ENCODE assay signal across 1 cellular context in the genomic region with DNA sequence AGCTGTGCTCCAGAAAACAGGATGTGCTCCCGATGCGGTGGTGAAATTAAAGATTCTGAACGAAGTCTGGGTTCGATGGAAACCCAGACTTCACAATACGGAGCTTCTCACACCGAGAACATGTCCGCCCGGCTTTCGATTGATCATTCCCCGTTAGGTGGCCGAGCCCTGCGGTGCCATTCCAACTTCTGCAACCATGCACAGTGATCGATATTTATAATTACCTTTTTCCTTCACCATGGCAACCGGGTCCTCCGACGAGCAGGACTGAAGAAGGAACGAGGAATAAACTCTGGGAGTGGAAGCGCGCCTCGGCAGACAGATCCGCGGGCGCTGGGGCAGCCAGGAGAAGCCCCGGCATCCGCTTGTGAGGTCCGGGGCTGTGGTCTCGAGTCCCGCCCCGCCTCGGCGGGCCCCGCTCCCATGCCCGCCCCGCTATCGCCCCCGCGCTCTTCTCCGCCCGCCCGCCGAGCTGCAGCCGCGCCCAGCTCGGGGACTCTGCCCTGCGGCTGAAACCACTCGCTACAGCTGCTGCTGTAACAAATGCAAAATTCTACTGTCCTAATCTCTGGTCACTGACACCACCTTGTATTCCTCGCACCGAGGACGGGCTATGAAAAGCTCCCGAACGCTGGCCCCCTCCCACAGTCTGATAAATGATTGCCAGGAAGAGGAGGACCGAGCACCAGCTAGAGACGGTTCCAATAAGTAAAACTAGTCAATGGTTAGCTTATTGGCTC.
A peak's percentile ranks its signal among the peaks of the same experiment; 100 is the strongest.
TF ChIP-seq lines count a peak whose summit lies in the region.

No MANE protein-coding gene starts in this region.

TF ChIP-seq in HepG2, 621 proteins besides CTCF, POLR2A, EP300 and RAD21 (continued from another document and continues in another):
- TF ChIP-seq NPAS2 (CRISPR knock-in tag; IDR thresholded peaks at IDR 0.05; ENCODE audit: borderline replicate concordance) (no peak), ZNF24 (IDR thresholded peaks at IDR 0.05) (no peak), ZBTB3 (CRISPR knock-in tag; IDR thresholded peaks at IDR 0.05; ENCODE audit: borderline replicate concordance, low read depth) (no peak), RARA (CRISPR knock-in tag; IDR thresholded peaks at IDR 0.05) (no peak), ZFY (CRISPR knock-in tag; IDR thresholded peaks at IDR 0.05) (no peak), ZNF644 (CRISPR knock-in tag; IDR thresholded peaks at IDR 0.05; ENCODE audit: low read depth) (no peak), ZNF121 (CRISPR knock-in tag; IDR thresholded peaks at IDR 0.05) (0 out of 2 replicates have a peak, but pooled peaks have one; percentile 39), ZNF678 (CRISPR knock-in tag; IDR thresholded peaks at IDR 0.05) (no peak), ZNF329 (CRISPR knock-in tag; IDR thresholded peaks at IDR 0.05; ENCODE audit: low read depth) (no peak), ZNF883 (CRISPR knock-in tag; IDR thresholded peaks at IDR 0.05; ENCODE audit: not compliant biosample characterization) (no peak), ZFP36L1 (CRISPR knock-in tag; IDR thresholded peaks at IDR 0.05) (no peak), JDP2 (CRISPR knock-in tag; IDR thresholded peaks at IDR 0.05; ENCODE audit: borderline replicate concordance) (no peak), KDM1A (CRISPR knock-in tag; IDR thresholded peaks at IDR 0.05) (no peak), SRF (IDR thresholded peaks at IDR 0.05; ENCODE audit: low read depth, low read length) (no peak), RFXAP (CRISPR knock-in tag; IDR thresholded peaks at IDR 0.05; ENCODE audit: borderline replicate concordance) (no peak), BORCS8-MEF2B (CRISPR knock-in tag; IDR thresholded peaks at IDR 0.05) (0 out of 2 replicates have a peak, but pooled peaks have one; percentile 34), ATF7 (IDR thresholded peaks at IDR 0.05) (no peak), ATF7 (CRISPR knock-in tag; IDR thresholded peaks at IDR 0.05) (no peak), ZNF230 (CRISPR knock-in tag; IDR thresholded peaks at IDR 0.05) (0 out of 2 replicates have a peak, but pooled peaks have one; percentile 30), FOSL1 (CRISPR knock-in tag; IDR thresholded peaks at IDR 0.05; ENCODE audit: borderline replicate concordance) (no peak), ZBTB20 (CRISPR knock-in tag; IDR thresholded peaks at IDR 0.05; ENCODE audit: borderline replicate concordance, low read depth) (no peak), MAF1 (CRISPR knock-in tag; IDR thresholded peaks at IDR 0.05; ENCODE audit: borderline replicate concordance) (no peak), FOSL2 (CRISPR knock-in tag; IDR thresholded peaks at IDR 0.05) (no peak), TOPORS (CRISPR knock-in tag; IDR thresholded peaks at IDR 0.05) (no peak), PLRG1 (conservative IDR thresholded peaks at IDR 0.05) (no peak), U2AF1 (optimal IDR thresholded peaks at IDR 0.05; ENCODE audit: low read depth, low read length) (no peak), AKAP8 (CRISPR knock-in tag; IDR thresholded peaks at IDR 0.05) (no peak), SNRNP70 (IDR thresholded peaks at IDR 0.05; ENCODE audit: low read depth, low read length) (no peak), ZSCAN21 (CRISPR knock-in tag; IDR thresholded peaks at IDR 0.05; ENCODE audit: borderline replicate concordance) (no peak), ZMYM3 (CRISPR knock-in tag; IDR thresholded peaks at IDR 0.05) (no peak), SMC3 (IDR thresholded peaks at IDR 0.05; ENCODE audit: low read length) (no peak)
- TF ChIP-seq, protein P1, sequence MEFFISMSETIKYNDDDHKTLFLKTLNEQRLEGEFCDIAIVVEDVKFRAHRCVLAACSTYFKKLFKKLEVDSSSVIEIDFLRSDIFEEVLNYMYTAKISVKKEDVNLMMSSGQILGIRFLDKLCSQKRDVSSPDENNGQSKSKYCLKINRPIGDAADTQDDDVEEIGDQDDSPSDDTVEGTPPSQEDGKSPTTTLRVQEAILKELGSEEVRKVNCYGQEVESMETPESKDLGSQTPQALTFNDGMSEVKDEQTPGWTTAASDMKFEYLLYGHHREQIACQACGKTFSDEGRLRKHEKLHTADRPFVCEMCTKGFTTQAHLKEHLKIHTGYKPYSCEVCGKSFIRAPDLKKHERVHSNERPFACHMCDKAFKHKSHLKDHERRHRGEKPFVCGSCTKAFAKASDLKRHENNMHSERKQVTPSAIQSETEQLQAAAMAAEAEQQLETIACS (CRISPR knock-in tag; IDR thresholded peaks at IDR 0.05): no peak
- TF ChIP-seq, protein P2, sequence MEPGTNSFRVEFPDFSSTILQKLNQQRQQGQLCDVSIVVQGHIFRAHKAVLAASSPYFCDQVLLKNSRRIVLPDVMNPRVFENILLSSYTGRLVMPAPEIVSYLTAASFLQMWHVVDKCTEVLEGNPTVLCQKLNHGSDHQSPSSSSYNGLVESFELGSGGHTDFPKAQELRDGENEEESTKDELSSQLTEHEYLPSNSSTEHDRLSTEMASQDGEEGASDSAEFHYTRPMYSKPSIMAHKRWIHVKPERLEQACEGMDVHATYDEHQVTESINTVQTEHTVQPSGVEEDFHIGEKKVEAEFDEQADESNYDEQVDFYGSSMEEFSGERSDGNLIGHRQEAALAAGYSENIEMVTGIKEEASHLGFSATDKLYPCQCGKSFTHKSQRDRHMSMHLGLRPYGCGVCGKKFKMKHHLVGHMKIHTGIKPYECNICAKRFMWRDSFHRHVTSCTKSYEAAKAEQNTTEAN (CRISPR knock-in tag; conservative IDR thresholded peaks at IDR 0.05): no peak
- TF ChIP-seq, protein P3, sequence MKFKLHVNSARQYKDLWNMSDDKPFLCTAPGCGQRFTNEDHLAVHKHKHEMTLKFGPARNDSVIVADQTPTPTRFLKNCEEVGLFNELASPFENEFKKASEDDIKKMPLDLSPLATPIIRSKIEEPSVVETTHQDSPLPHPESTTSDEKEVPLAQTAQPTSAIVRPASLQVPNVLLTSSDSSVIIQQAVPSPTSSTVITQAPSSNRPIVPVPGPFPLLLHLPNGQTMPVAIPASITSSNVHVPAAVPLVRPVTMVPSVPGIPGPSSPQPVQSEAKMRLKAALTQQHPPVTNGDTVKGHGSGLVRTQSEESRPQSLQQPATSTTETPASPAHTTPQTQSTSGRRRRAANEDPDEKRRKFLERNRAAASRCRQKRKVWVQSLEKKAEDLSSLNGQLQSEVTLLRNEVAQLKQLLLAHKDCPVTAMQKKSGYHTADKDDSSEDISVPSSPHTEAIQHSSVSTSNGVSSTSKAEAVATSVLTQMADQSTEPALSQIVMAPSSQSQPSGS (CRISPR knock-in tag; IDR thresholded peaks at IDR 0.05): no peak
- TF ChIP-seq, protein P4, sequence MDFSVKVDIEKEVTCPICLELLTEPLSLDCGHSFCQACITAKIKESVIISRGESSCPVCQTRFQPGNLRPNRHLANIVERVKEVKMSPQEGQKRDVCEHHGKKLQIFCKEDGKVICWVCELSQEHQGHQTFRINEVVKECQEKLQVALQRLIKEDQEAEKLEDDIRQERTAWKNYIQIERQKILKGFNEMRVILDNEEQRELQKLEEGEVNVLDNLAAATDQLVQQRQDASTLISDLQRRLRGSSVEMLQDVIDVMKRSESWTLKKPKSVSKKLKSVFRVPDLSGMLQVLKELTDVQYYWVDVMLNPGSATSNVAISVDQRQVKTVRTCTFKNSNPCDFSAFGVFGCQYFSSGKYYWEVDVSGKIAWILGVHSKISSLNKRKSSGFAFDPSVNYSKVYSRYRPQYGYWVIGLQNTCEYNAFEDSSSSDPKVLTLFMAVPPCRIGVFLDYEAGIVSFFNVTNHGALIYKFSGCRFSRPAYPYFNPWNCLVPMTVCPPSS (IDR thresholded peaks at IDR 0.05): no peak
- TF ChIP-seq, protein P5, sequence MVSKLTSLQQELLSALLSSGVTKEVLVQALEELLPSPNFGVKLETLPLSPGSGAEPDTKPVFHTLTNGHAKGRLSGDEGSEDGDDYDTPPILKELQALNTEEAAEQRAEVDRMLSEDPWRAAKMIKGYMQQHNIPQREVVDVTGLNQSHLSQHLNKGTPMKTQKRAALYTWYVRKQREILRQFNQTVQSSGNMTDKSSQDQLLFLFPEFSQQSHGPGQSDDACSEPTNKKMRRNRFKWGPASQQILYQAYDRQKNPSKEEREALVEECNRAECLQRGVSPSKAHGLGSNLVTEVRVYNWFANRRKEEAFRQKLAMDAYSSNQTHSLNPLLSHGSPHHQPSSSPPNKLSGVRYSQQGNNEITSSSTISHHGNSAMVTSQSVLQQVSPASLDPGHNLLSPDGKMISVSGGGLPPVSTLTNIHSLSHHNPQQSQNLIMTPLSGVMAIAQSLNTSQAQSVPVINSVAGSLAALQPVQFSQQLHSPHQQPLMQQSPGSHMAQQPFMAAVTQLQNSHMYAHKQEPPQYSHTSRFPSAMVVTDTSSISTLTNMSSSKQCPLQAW (CRISPR knock-in tag; IDR thresholded peaks at IDR 0.05): peak; percentile 63; the same call in 1 of the 2 replicates
- TF ChIP-seq, protein P6, sequence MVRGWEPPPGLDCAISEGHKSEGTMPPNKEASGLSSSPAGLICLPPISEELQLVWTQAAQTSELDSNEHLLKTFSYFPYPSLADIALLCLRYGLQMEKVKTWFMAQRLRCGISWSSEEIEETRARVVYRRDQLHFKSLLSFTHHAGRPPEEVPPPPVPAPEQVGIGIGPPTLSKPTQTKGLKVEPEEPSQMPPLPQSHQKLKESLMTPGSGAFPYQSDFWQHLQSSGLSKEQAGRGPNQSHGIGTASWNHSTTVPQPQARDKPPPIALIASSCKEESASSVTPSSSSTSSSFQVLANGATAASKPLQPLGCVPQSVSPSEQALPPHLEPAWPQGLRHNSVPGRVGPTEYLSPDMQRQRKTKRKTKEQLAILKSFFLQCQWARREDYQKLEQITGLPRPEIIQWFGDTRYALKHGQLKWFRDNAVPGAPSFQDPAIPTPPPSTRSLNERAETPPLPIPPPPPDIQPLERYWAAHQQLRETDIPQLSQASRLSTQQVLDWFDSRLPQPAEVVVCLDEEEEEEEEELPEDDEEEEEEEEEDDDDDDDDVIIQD (CRISPR knock-in tag; IDR thresholded peaks at IDR 0.05; ENCODE audit: low read depth): no peak
- TF ChIP-seq, protein P7, sequence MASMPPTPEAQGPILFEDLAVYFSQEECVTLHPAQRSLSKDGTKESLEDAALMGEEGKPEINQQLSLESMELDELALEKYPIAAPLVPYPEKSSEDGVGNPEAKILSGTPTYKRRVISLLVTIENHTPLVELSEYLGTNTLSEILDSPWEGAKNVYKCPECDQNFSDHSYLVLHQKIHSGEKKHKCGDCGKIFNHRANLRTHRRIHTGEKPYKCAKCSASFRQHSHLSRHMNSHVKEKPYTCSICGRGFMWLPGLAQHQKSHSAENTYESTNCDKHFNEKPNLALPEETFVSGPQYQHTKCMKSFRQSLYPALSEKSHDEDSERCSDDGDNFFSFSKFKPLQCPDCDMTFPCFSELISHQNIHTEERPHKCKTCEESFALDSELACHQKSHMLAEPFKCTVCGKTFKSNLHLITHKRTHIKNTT (CRISPR knock-in tag; IDR thresholded peaks at IDR 0.05): no peak
- TF ChIP-seq, protein P8, sequence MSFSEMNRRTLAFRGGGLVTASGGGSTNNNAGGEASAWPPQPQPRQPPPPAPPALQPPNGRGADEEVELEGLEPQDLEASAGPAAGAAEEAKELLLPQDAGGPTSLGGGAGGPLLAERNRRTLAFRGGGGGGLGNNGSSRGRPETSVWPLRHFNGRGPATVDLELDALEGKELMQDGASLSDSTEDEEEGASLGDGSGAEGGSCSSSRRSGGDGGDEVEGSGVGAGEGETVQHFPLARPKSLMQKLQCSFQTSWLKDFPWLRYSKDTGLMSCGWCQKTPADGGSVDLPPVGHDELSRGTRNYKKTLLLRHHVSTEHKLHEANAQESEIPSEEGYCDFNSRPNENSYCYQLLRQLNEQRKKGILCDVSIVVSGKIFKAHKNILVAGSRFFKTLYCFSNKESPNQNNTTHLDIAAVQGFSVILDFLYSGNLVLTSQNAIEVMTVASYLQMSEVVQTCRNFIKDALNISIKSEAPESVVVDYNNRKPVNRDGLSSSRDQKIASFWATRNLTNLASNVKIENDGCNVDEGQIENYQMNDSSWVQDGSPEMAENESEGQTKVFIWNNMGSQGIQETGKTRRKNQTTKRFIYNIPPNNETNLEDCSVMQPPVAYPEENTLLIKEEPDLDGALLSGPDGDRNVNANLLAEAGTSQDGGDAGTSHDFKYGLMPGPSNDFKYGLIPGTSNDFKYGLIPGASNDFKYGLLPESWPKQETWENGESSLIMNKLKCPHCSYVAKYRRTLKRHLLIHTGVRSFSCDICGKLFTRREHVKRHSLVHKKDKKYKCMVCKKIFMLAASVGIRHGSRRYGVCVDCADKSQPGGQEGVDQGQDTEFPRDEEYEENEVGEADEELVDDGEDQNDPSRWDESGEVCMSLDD (CRISPR knock-in tag; IDR thresholded peaks at IDR 0.05; ENCODE audit: borderline replicate concordance): no peak
- TF ChIP-seq, protein P9, sequence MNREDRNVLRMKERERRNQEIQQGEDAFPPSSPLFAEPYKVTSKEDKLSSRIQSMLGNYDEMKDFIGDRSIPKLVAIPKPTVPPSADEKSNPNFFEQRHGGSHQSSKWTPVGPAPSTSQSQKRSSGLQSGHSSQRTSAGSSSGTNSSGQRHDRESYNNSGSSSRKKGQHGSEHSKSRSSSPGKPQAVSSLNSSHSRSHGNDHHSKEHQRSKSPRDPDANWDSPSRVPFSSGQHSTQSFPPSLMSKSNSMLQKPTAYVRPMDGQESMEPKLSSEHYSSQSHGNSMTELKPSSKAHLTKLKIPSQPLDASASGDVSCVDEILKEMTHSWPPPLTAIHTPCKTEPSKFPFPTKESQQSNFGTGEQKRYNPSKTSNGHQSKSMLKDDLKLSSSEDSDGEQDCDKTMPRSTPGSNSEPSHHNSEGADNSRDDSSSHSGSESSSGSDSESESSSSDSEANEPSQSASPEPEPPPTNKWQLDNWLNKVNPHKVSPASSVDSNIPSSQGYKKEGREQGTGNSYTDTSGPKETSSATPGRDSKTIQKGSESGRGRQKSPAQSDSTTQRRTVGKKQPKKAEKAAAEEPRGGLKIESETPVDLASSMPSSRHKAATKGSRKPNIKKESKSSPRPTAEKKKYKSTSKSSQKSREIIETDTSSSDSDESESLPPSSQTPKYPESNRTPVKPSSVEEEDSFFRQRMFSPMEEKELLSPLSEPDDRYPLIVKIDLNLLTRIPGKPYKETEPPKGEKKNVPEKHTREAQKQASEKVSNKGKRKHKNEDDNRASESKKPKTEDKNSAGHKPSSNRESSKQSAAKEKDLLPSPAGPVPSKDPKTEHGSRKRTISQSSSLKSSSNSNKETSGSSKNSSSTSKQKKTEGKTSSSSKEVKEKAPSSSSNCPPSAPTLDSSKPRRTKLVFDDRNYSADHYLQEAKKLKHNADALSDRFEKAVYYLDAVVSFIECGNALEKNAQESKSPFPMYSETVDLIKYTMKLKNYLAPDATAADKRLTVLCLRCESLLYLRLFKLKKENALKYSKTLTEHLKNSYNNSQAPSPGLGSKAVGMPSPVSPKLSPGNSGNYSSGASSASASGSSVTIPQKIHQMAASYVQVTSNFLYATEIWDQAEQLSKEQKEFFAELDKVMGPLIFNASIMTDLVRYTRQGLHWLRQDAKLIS (CRISPR knock-in tag; IDR thresholded peaks at IDR 0.05): no peak
- TF ChIP-seq, protein P10, sequence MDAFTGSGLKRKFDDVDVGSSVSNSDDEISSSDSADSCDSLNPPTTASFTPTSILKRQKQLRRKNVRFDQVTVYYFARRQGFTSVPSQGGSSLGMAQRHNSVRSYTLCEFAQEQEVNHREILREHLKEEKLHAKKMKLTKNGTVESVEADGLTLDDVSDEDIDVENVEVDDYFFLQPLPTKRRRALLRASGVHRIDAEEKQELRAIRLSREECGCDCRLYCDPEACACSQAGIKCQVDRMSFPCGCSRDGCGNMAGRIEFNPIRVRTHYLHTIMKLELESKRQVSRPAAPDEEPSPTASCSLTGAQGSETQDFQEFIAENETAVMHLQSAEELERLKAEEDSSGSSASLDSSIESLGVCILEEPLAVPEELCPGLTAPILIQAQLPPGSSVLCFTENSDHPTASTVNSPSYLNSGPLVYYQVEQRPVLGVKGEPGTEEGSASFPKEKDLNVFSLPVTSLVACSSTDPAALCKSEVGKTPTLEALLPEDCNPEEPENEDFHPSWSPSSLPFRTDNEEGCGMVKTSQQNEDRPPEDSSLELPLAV (CRISPR knock-in tag; conservative IDR thresholded peaks at IDR 0.05; ENCODE audit: low read depth): no peak
- TF ChIP-seq, protein P11, sequence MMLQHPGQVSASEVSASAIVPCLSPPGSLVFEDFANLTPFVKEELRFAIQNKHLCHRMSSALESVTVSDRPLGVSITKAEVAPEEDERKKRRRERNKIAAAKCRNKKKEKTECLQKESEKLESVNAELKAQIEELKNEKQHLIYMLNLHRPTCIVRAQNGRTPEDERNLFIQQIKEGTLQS (CRISPR knock-in tag; IDR thresholded peaks at IDR 0.05): no peak
